In genomic region chrX:40420899-40421729, GRCh38 we compare ENCODE assay signal across 8 cellular contexts.
DNase-seq lines count a peak whose midpoint lies in the region; ATAC-seq and TF ChIP-seq lines count a peak whose summit lies in the region.
"Had no signal": no experiment of that assay in that cellular context is flagged by ENCODE, and none has a peak within 500 bp of the region (broad histone marks: within the 10 kb centered on the region; RNA-seq: fewer than 3 reads in every experiment).

No MANE protein-coding gene starts in this region.

- H3K9me3 ChIP-seq in MM.1S (replicated peaks; ENCODE audit: insufficient read depth, low read length), result no peaks in the 10 kb centered on the region

- H3K36me3 ChIP-seq in MM.1S (replicated peaks; ENCODE audit: insufficient read depth, low read length), result no peaks in the 10 kb centered on the region

- H3K4me1 ChIP-seq in MM.1S (ENCODE audit: low read length), result no peaks in the 10 kb centered on the region

- no peak overlapping the region for H3K4me2 ChIP-seq in MM.1S (ENCODE audit: low read depth, low read length)

- no peak overlapping the region for H3K4me3 ChIP-seq in MM.1S (ENCODE audit: low read length)

- H2AFZ ChIP-seq in MM.1S (ENCODE audit: low read length), result no peak overlapping the region

- no peak overlapping the region for H3K9ac ChIP-seq in MM.1S (ENCODE audit: low read length)

- no peaks in the 10 kb centered on the region for H4K20me1 ChIP-seq in MM.1S (ENCODE audit: insufficient read depth, low read length)

- peak; percentile 59 for ATAC-seq in GM18909 (IDR thresholded peaks at IDR 0.05; ENCODE audit: poor library complexity, unreplicated experiment)
- peak; percentile 51 for ATAC-seq in HG03457 (IDR thresholded peaks at IDR 0.05; ENCODE audit: unreplicated experiment)

- no peaks in the 10 kb centered on the region for H3K9me2 ChIP-seq in MM.1S (replicated peaks; ENCODE audit: insufficient read depth, low read length)

- H3K27ac ChIP-seq in MM.1S (ENCODE audit: low read length), result no peak overlapping the region

- DNase-seq in cerebellum (ENCODE audit: low spot score) (peak; percentile 41), renal cortical epithelial cell (ENCODE audit: low read depth) (peak; percentile 91), ureter (ENCODE audit: low spot score) (no peak), MM.1S (no peak), cortex of kidney (lab: John Stamatoyannopoulos, UW) (no peak)
- DNase-seq: NCI-H187 treated with DMSO at 0.1 percent for 48 hours had no signal

- H3K27me3 ChIP-seq in MM.1S (replicated peaks; ENCODE audit: insufficient read depth, low read length), result no peaks in the 10 kb centered on the region

- no peaks in the 10 kb centered on the region for H3F3A ChIP-seq in MM.1S (ENCODE audit: insufficient read depth, low read length)

- no peak for TF ChIP-seq CTCF in MM.1S (IDR thresholded peaks at IDR 0.05; ENCODE audit: low read length)

- no peaks in the 10 kb centered on the region for H3K79me2 ChIP-seq in MM.1S (ENCODE audit: low read length)

Comparison
In these comparisons a context has a peak if more than half of its experiments do, and no peak if none do; other contexts are left out.
1. DNase-seq: peak in cerebellum (single experiment) and renal cortical epithelial cell (single experiment); none in ureter (single experiment), MM.1S (single experiment) and cortex of kidney (single experiment).